ENCODE assay signal across 22 cellular contexts in genomic region chr6:81634155-81634880, GRCh38.
DNase-seq lines count a peak whose midpoint lies in the region; ATAC-seq and TF ChIP-seq lines count a peak whose summit lies in the region.
"Had no signal": no experiment of that assay in that cellular context is flagged by ENCODE, and none has a peak within 500 bp of the region (broad histone marks: within the 10 kb centered on the region; RNA-seq: fewer than 3 reads in every experiment).

No MANE protein-coding gene starts in this region.

- no peak overlapping the region for H3K27ac ChIP-seq in stomach
- H3K27ac ChIP-seq: SJSA1 had no signal

- intact Hi-C loops in stomach (cut with DNase I; ENCODE audit: low total_unique reads): no loop called here

- H3K4me3 ChIP-seq in stomach: no peak overlapping the region
- H3K4me3 ChIP-seq: GM23338, SJSA1 had no signal

- no peaks in the 10 kb centered on the region for H3K27me3 ChIP-seq in stomach
- H3K27me3 ChIP-seq: SJSA1 had no signal

- H3K4me1 ChIP-seq in stomach: no peaks in the 10 kb centered on the region
- H3K4me1 ChIP-seq: SJSA1 had no signal

- no peak for ATAC-seq in GM18861 (IDR thresholded peaks at IDR 0.05; ENCODE audit: unreplicated experiment)
- ATAC-seq: GM23338, PC-3 had no signal

- DNase-seq in NCI-H1092 treated with DMSO at 0.1 percent for 48 hours (lab: John Stamatoyannopoulos, UW): peak; percentile 30
- DNase-seq in NCI-H1092 (lab: John Stamatoyannopoulos, UW): no peak
- DNase-seq in NCI-H146 (lab: John Stamatoyannopoulos, UW): peak; percentile 83
- peak; percentile 66 for DNase-seq in NCI-H748 (lab: John Stamatoyannopoulos, UW; ENCODE audit: unreplicated experiment)
- DNase-seq in SHP77 treated with DMSO at 0.1 percent for 48 hours (lab: John Stamatoyannopoulos, UW): peak; percentile 93
- DNase-seq in NCI-H2029 (lab: John Stamatoyannopoulos, UW): no peak
- no peak for DNase-seq in stomach
- DNase-seq: 8988T, ACHN, Calu3, H9, HFFc6, KBM-7, NCI-H1436, NCI-H1930, NCI-H345, NCI-H524 treated with DMSO at 0.1 percent for 48 hours, PC-3, T-helper 2 cell had no signal

- TF ChIP-seq EP300 in stomach (IDR thresholded peaks at IDR 0.05): no peak

- WGBS in stomach, 5 donors: 68 to 76% (median 75%) methylated on average over 3 of the region's 3 CpGs

- H3K36me3 ChIP-seq in stomach: no peaks in the 10 kb centered on the region
- H3K36me3 ChIP-seq: SJSA1 had no signal

- TF ChIP-seq POLR2A in stomach (IDR thresholded peaks at IDR 0.05): no peak

- no peak for TF ChIP-seq CTCF in stomach (IDR thresholded peaks at IDR 0.05)

- H3K9me3 ChIP-seq in stomach: peaks cover 0 to 20% (median 2%) of the 10 kb centered on the region in 4 donors

Comparison
In these comparisons a context has a peak if more than half of its experiments do, and no peak if none do; other contexts are left out.
1. DNase-seq: peak in NCI-H1092 treated with DMSO at 0.1 percent for 48 hours (single experiment), NCI-H146 (single experiment), NCI-H748 (single experiment) and SHP77 treated with DMSO at 0.1 percent for 48 hours (single experiment); none in NCI-H1092 (single experiment), NCI-H2029 (single experiment) and stomach (single experiment).